In genomic region chr4:158162637-158163036, GRCh38 we compare ENCODE assay signal across 16 cellular contexts. TPM values are rescaled to one million over a fixed set of nuclear protein-coding genes. Genes with fewer than 3 reads are reported as not detected.
DNase-seq lines count a peak whose midpoint lies in the region; ATAC-seq and TF ChIP-seq lines count a peak whose summit lies in the region.
"Had no signal": no experiment of that assay in that cellular context is flagged by ENCODE, and none has a peak within 500 bp of the region (broad histone marks: within the 10 kb centered on the region; RNA-seq: fewer than 3 reads in every experiment).

No MANE protein-coding gene starts in this region.

- H3K36me3 ChIP-seq in breast epithelium, result no peaks in the 10 kb centered on the region
- H3K36me3 ChIP-seq in ascending aorta, result no peaks in the 10 kb centered on the region
- no peaks in the 10 kb centered on the region for H3K36me3 ChIP-seq in hepatocyte (replicated peaks; ENCODE audit: insufficient read depth, low read depth)
- H3K36me3 ChIP-seq: left lung, prostate gland had no signal

- TF ChIP-seq POLR2A in breast epithelium (IDR thresholded peaks at IDR 0.05), result no peak

- H3K36me3 Mint-ChIP-seq in MCF 10A (ENCODE audit: insufficient read depth, unreplicated experiment) (no peaks in the 10 kb centered on the region), type B pancreatic cell (peaks cover 18% of the 10 kb centered on the region)
- H3K36me3 Mint-ChIP-seq in effector memory CD8-positive, alpha-beta T cell (ENCODE audit: insufficient read depth), result no peaks in the 10 kb centered on the region
- H3K36me3 Mint-ChIP-seq: activated CD4-positive, alpha-beta memory T cell treated with anti-CD3 and anti-CD28 coated beads for 36 hours; CD4-positive, alpha-beta memory T cell had no signal

- H3K4me3 ChIP-seq in breast epithelium (peak overlapping the region in 1 of 3 donors; percentile 41), ascending aorta (no peak overlapping the region), hepatocyte (no peak overlapping the region)
- H3K4me3 ChIP-seq: left lung, prostate gland had no signal

- TF ChIP-seq CTCF in breast epithelium (IDR thresholded peaks at IDR 0.05) (no peak), MCF 10A (IDR thresholded peaks at IDR 0.05; ENCODE audit: unreplicated experiment) (no peak), ascending aorta (IDR thresholded peaks at IDR 0.05) (no peak), hepatocyte (IDR thresholded peaks at IDR 0.05; ENCODE audit: poor library complexity) (no peak), type B pancreatic cell (conservative IDR thresholded peaks at IDR 0.05) (no peak)

- H3K9me3 ChIP-seq in breast epithelium (no peaks in the 10 kb centered on the region), ascending aorta (no peaks in the 10 kb centered on the region), hepatocyte (ENCODE audit: low read depth) (no peaks in the 10 kb centered on the region)
- H3K9me3 ChIP-seq: left lung, prostate gland had no signal

- POLR2A ChIA-PET in MCF 10A (lab: Yijun Ruan, JAX), result interaction anchor here (0.6 to 2.5 kb wide), 4 partner anchors 8 to 146 kb away, joined by 3 to 10 read pairs (median 4); no protein-coding TSS in a partner anchor

- H3K27ac ChIP-seq in breast epithelium, result peak overlapping the region; percentile 62 to 70
- H3K27ac ChIP-seq in ascending aorta, result peak overlapping the region; percentile 46 to 69
- H3K27ac ChIP-seq in hepatocyte, result peak overlapping the region; percentile 90
- H3K27ac ChIP-seq: prostate gland had no signal

- H3K9me2 ChIP-seq in hepatocyte (replicated peaks; ENCODE audit: insufficient read depth), result no peaks in the 10 kb centered on the region

- WGBS in hepatocyte (ENCODE audit: low lambda C conversion rate, missing lambda C conversion rate), result 90% methylated on average over 5 of the region's 5 CpGs

- no peak overlapping the region for H2AFZ ChIP-seq in hepatocyte

- H3K4me3 Mint-ChIP-seq in MCF 10A (ENCODE audit: unreplicated experiment) (no peak overlapping the region), type B pancreatic cell (no peak overlapping the region)
- H3K4me3 Mint-ChIP-seq in effector memory CD8-positive, alpha-beta T cell, result no peak overlapping the region
- H3K4me3 Mint-ChIP-seq: activated CD4-positive, alpha-beta memory T cell treated with anti-CD3 and anti-CD28 coated beads for 36 hours; activated T-cell treated with anti-CD3 and anti-CD28 coated beads, Interleukin-2, amount 50 U/mL, for 72 hours; CD4-positive, alpha-beta memory T cell had no signal

- peaks cover 3 to 5% of the 10 kb centered on the region in 2 donors for H3K4me1 ChIP-seq in breast epithelium
- H3K4me1 ChIP-seq in ascending aorta, result peaks cover 4 to 37% of the 10 kb centered on the region in 2 donors
- peaks cover 56% of the 10 kb centered on the region for H3K4me1 ChIP-seq in hepatocyte (ENCODE audit: insufficient read depth)
- H3K4me1 ChIP-seq: prostate gland had no signal

- intact Hi-C loops in breast epithelium (cut with DNase I; ENCODE audit: low total_unique reads) (loop anchor here (10.0 kb wide), 1 partner anchor 1368 kb away; no protein-coding TSS in a partner anchor), MCF 10A (cut with micrococcal nuclease) (no loop called here), ascending aorta (cut with DNase I) (loop anchor here (5.0 kb wide), 1 partner anchor 155 kb away; no protein-coding TSS in a partner anchor)

- H3K4me2 ChIP-seq in hepatocyte, result peak overlapping the region; percentile 62

- H3K9me3 Mint-ChIP-seq in MCF 10A (ENCODE audit: unreplicated experiment), result no peaks in the 10 kb centered on the region
- no peaks in the 10 kb centered on the region for H3K9me3 Mint-ChIP-seq in type B pancreatic cell
- peaks cover 3 to 10% of the 10 kb centered on the region in 2 donors for H3K9me3 Mint-ChIP-seq in effector memory CD8-positive, alpha-beta T cell
- H3K9me3 Mint-ChIP-seq: activated CD4-positive, alpha-beta memory T cell treated with anti-CD3 and anti-CD28 coated beads for 36 hours; activated T-cell treated with anti-CD3 and anti-CD28 coated beads, Interleukin-2, amount 50 U/mL, for 72 hours had no signal

- peaks cover 98% of the 10 kb centered on the region for H3K79me2 ChIP-seq in hepatocyte

- CTCF ChIA-PET in MCF 10A (lab: Yijun Ruan, JAX), result interaction anchor here (1.4 to 2.9 kb wide), 2 partner anchors 9 to 163 kb away, joined by 4 to 16 read pairs; partner anchors contain the start of gene GASK1B

- no TSS peak for BruUV-seq in MCF 10A (replicated peaks; lab: Mats Ljungman, UMichigan)

- H3K27me3 ChIP-seq in breast epithelium (no peaks in the 10 kb centered on the region), ascending aorta (no peaks in the 10 kb centered on the region), hepatocyte (no peaks in the 10 kb centered on the region)
- H3K27me3 ChIP-seq: left lung had no signal

- no peak overlapping the region for H3K27ac Mint-ChIP-seq in MCF 10A (ENCODE audit: low read depth, unreplicated experiment)
- peak overlapping the region; percentile 54 for H3K27ac Mint-ChIP-seq in type B pancreatic cell
- H3K27ac Mint-ChIP-seq in effector memory CD8-positive, alpha-beta T cell, result no peak overlapping the region
- H3K27ac Mint-ChIP-seq: activated CD4-positive, alpha-beta memory T cell treated with anti-CD3 and anti-CD28 coated beads for 36 hours; activated T-cell treated with anti-CD3 and anti-CD28 coated beads, Interleukin-2, amount 50 U/mL, for 72 hours; CD4-positive, alpha-beta memory T cell had no signal

- H4K20me1 ChIP-seq in hepatocyte (ENCODE audit: insufficient read depth, poor library complexity, severe bottlenecking), result no peaks in the 10 kb centered on the region

- H3K27me3 Mint-ChIP-seq in MCF 10A (ENCODE audit: insufficient read depth, unreplicated experiment) (no peaks in the 10 kb centered on the region), type B pancreatic cell (no peaks in the 10 kb centered on the region)
- no peaks in the 10 kb centered on the region for H3K27me3 Mint-ChIP-seq in effector memory CD8-positive, alpha-beta T cell

- no peak for ATAC-seq in effector memory CD8-positive, alpha-beta T cell (replicated peaks)
- ATAC-seq in HG03025 (IDR thresholded peaks at IDR 0.05; ENCODE audit: low FRiP score, unreplicated experiment) (no peak), GM18909 (IDR thresholded peaks at IDR 0.05; ENCODE audit: poor library complexity, unreplicated experiment) (no peak)
- ATAC-seq: activated T-cell treated with anti-CD3 and anti-CD28 coated beads, Interleukin-2, amount 50 U/mL, for 72 hours had no signal

- DNase-seq in breast epithelium (ENCODE audit: low spot score in 2 of 2) (no peak), MCF 10A (ENCODE audit: unreplicated experiment) (no peak), ascending aorta (ENCODE audit: low spot score in 2 of 2) (no peak), hepatocyte (ENCODE audit: low spot score) (peak; percentile 48), type B pancreatic cell (ENCODE audit: extremely low spot score, unreplicated experiment) (no peak)
- DNase-seq in effector memory CD8-positive, alpha-beta T cell, result no peak
- DNase-seq: activated CD4-positive, alpha-beta memory T cell treated with anti-CD3 and anti-CD28 coated beads for 36 hours; activated T-cell treated with anti-CD3 and anti-CD28 coated beads, Interleukin-2, amount 50 U/mL, for 72 hours; CD4-positive, alpha-beta memory T cell; left lung; NCI-H2081 treated with DMSO at 0.1 percent for 48 hours; NCI-H774; RPMI8226 had no signal

- peaks cover 45% of the 10 kb centered on the region for H3K4me1 Mint-ChIP-seq in MCF 10A (ENCODE audit: insufficient read depth, unreplicated experiment)
- H3K4me1 Mint-ChIP-seq in type B pancreatic cell (ENCODE audit: unreplicated experiment), result peaks cover 62% of the 10 kb centered on the region
- H3K4me1 Mint-ChIP-seq in effector memory CD8-positive, alpha-beta T cell (ENCODE audit: low read depth in 2 of 2), result no peaks in the 10 kb centered on the region
- H3K4me1 Mint-ChIP-seq: CD4-positive, alpha-beta memory T cell had no signal

RNA-seq across cellular contexts. Expression of gene GASK1B, which starts 10.2 kb away (rescaled TPM):
- total RNA-seq in breast epithelium (10 to 100 TPM; 69.3 to 71.1 (median 70.4) TPM), MCF 10A (2022) (7.2 and 9.7 TPM in 2 replicates), ascending aorta (69.7 TPM), hepatocyte (88.8 and 89.8 TPM in 2 replicates), type B pancreatic cell (ENCODE audit: low replicate concordance) (37.0 and 37.1 TPM in 2 replicates)
- 27.2 and 30.9 TPM in 2 replicates for polyA plus RNA-seq in hepatocyte
- total RNA-seq: activated CD4-positive, alpha-beta memory T cell treated with anti-CD3 and anti-CD28 coated beads for 36 hours; activated T-cell treated with anti-CD3 and anti-CD28 coated beads, Interleukin-2, amount 50 U/mL, for 72 hours had no signal
- polyA plus RNA-seq: CD4-positive, alpha-beta memory T cell had no signal

RNA-seq across cellular contexts. Expression of gene TMEM144, which starts 47.6 kb away (rescaled TPM):
- total RNA-seq in breast epithelium (10 to 100 TPM; 14.7 to 50.1 (median 44.2) TPM), MCF 10A (2022) (4.4 and 6.4 TPM in 2 replicates), ascending aorta (4.0 TPM), hepatocyte (58.9 and 68.5 TPM in 2 replicates), type B pancreatic cell (ENCODE audit: low replicate concordance) (7.1 and 12.8 TPM in 2 replicates)
- polyA plus RNA-seq in hepatocyte, result 17.5 and 18.4 TPM in 2 replicates
- polyA plus RNA-seq: CD4-positive, alpha-beta memory T cell had no signal
